1 cellular context compared by ENCODE assay signal in genomic region chr4:112523764-112524505, GRCh38.
A peak's percentile ranks its signal among the peaks of the same experiment; 100 is the strongest.
TF ChIP-seq lines count a peak whose summit lies in the region.

No MANE protein-coding gene starts in this region.

TF ChIP-seq in WTC11, 78 proteins besides CTCF, POLR2A, EP300 and RAD21 (continued from another document):
- TF ChIP-seq HMGXB4 (CRISPR knock-in tag; IDR thresholded peaks at IDR 0.05) (peak; percentile 97), GABPB1 (CRISPR knock-in tag; IDR thresholded peaks at IDR 0.05) (no peak), NR3C1 (CRISPR knock-in tag; conservative IDR thresholded peaks at IDR 0.05; ENCODE audit: low read depth) (no peak), MAX (CRISPR knock-in tag; IDR thresholded peaks at IDR 0.05) (peak; percentile 64), FOXP4 (CRISPR knock-in tag; IDR thresholded peaks at IDR 0.05) (peak; percentile 75; the same call in 1 of the 2 replicates), CREM (CRISPR knock-in tag; IDR thresholded peaks at IDR 0.05) (no peak), ZNF423 (CRISPR knock-in tag; IDR thresholded peaks at IDR 0.05) (peak; percentile 89), TEAD1 (CRISPR knock-in tag; IDR thresholded peaks at IDR 0.05) (no peak), ZBTB21 (CRISPR knock-in tag; IDR thresholded peaks at IDR 0.05; ENCODE audit: borderline replicate concordance) (peak; percentile 53; the same call in 1 of the 2 replicates), ZNF396 (CRISPR knock-in tag; IDR thresholded peaks at IDR 0.05; ENCODE audit: borderline replicate concordance) (no peak), ESRRA (CRISPR knock-in tag; IDR thresholded peaks at IDR 0.05; ENCODE audit: borderline replicate concordance) (0 out of 2 replicates have a peak, but pooled peaks have one; percentile 31), ETV6 (CRISPR knock-in tag; IDR thresholded peaks at IDR 0.05) (0 out of 2 replicates have a peak, but pooled peaks have one; percentile 39), USF2 (CRISPR knock-in tag; IDR thresholded peaks at IDR 0.05) (no peak), MLX (CRISPR knock-in tag; IDR thresholded peaks at IDR 0.05) (no peak), TP53 (CRISPR knock-in tag; IDR thresholded peaks at IDR 0.05) (no peak), KAT7 (CRISPR knock-in tag; IDR thresholded peaks at IDR 0.05; ENCODE audit: borderline replicate concordance) (0 out of 2 replicates have a peak, but pooled peaks have one; percentile 31), FOXK1 (CRISPR knock-in tag; IDR thresholded peaks at IDR 0.05) (0 out of 2 replicates have a peak, but pooled peaks have one; percentile 30), ZNF121 (CRISPR knock-in tag; IDR thresholded peaks at IDR 0.05) (no peak; the same call in 1 of the 2 replicates), HMGA2 (CRISPR knock-in tag; IDR thresholded peaks at IDR 0.05) (no peak), CBFB (CRISPR knock-in tag; IDR thresholded peaks at IDR 0.05; ENCODE audit: low read depth) (0 out of 2 replicates have a peak, but pooled peaks have one; percentile 44), TCF7 (CRISPR knock-in tag; IDR thresholded peaks at IDR 0.05; ENCODE audit: low read depth) (no peak)
